8 cellular contexts compared by ENCODE assay signal in the genomic region with DNA sequence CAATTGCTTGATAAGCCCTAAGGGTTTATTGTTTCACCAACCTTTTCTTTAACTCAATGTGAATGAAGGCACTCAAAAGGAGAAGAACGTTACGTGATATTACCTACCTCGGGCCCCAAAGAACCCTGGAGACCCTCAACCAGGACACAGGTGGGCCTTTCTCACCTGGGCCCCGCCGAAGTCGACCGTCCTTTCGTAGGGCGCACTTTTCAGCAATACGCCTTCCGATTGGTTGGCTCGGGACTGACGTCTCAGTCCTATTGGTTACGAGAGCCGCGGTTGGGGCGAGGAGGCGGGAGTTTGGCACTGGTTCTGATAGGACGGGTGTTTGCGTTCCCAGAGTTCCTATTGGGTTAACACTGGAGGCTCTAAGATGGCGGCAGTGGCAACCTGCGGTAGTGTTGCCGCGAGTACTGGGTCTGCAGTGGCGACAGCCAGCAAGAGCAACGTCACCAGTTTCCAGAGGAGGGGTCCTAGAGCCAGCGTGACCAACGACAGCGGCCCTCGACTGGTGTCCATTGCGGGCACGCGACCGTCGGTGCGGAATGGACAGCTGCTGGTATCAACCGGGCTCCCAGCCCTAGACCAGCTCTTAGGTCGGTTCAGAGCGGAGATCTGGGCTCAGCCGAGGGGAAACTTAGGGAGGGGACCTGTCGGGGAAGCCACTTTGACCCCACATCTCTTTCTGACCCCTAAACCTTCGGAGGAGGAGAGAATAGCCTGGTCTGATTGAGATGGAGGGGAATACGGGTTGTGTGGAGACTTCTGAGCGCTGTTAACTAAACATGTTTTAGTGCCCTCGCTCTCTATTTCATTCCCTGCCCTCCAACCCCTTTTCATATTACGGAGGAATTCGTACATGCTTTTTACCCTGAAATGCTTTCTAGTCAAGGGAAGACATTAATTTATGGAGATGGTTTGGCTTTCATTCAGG. TPM values are rescaled to one million over a fixed set of nuclear protein-coding genes. Genes with fewer than 3 reads are reported as not detected.
DNase-seq lines count a peak whose midpoint lies in the region; ATAC-seq and TF ChIP-seq lines count a peak whose summit lies in the region.

A gene with protein sequence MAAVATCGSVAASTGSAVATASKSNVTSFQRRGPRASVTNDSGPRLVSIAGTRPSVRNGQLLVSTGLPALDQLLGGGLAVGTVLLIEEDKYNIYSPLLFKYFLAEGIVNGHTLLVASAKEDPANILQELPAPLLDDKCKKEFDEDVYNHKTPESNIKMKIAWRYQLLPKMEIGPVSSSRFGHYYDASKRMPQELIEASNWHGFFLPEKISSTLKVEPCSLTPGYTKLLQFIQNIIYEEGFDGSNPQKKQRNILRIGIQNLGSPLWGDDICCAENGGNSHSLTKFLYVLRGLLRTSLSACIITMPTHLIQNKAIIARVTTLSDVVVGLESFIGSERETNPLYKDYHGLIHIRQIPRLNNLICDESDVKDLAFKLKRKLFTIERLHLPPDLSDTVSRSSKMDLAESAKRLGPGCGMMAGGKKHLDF (plus strand): TSS at position 356 of the 934 bp plus-strand sequence. CDS start 18 bp downstream, at position 374.
A gene with protein sequence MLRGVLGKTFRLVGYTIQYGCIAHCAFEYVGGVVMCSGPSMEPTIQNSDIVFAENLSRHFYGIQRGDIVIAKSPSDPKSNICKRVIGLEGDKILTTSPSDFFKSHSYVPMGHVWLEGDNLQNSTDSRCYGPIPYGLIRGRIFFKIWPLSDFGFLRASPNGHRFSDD (minus strand): TSS at position 211 of the 934 bp plus-strand sequence. CDS start 46,346 bp downstream, outside the sequence.

- no peaks in the 10 kb centered on the region for H3K27me3 Mint-ChIP-seq in glutamatergic neuron (ENCODE audit: unreplicated experiment)
- no peaks in the 10 kb centered on the region for H3K27me3 Mint-ChIP-seq in osteocyte (ENCODE audit: unreplicated experiment)

- peak within 1 kb of the TSS; percentile 89 for H3K27ac ChIP-seq in thymus (ENCODE audit: low read depth)

- H3K36me3 ChIP-seq in thymus (ENCODE audit: control insufficient read depth, insufficient read depth), result no peaks in the 10 kb centered on the region

- peak within 1 kb of the TSS; percentile 93 for H3K4me3 ChIP-seq in GM08714 (ENCODE audit: low read length)
- H3K4me3 ChIP-seq in thymus (ENCODE audit: low read length), result peak within 1 kb of the TSS; percentile 74

- under 1% methylated on average over 47 of the region's 47 CpGs for WGBS in thymus

- H3K9me3 Mint-ChIP-seq in activated naive CD4-positive, alpha-beta T cell treated with anti-CD3 and anti-CD28 coated beads, Interleukin-2, amount 50 U/mL, for 72 hours, result no peaks in the 10 kb centered on the region
- H3K9me3 Mint-ChIP-seq in glutamatergic neuron (ENCODE audit: unreplicated experiment) (peaks cover 6% of the 10 kb centered on the region), osteocyte (ENCODE audit: unreplicated experiment) (no peaks in the 10 kb centered on the region)

- H3K27me3 ChIP-seq in thymus (ENCODE audit: control insufficient read depth, insufficient read depth), result no peaks in the 10 kb centered on the region

- peak within 1 kb of the TSS; percentile 98 for H3K27ac Mint-ChIP-seq in activated naive CD4-positive, alpha-beta T cell treated with anti-CD3 and anti-CD28 coated beads, Interleukin-2, amount 50 U/mL, for 72 hours
- H3K27ac Mint-ChIP-seq in glutamatergic neuron (ENCODE audit: unreplicated experiment) (peak within 1 kb of the TSS; percentile 100), osteocyte (ENCODE audit: unreplicated experiment) (peak within 1 kb of the TSS; percentile 94)

- peaks cover 7 to 22% of the 10 kb centered on the region in 2 donors for H3K36me3 Mint-ChIP-seq in activated naive CD4-positive, alpha-beta T cell treated with anti-CD3 and anti-CD28 coated beads, Interleukin-2, amount 50 U/mL, for 72 hours
- H3K36me3 Mint-ChIP-seq in glutamatergic neuron (ENCODE audit: unreplicated experiment) (no peaks in the 10 kb centered on the region), osteocyte (ENCODE audit: unreplicated experiment) (peaks cover 4% of the 10 kb centered on the region)

- no peaks in the 10 kb centered on the region for H3K9me3 ChIP-seq in thymus (ENCODE audit: control insufficient read depth)

- peak; percentile 99 for DNase-seq in NCI-H1092 treated with DMSO at 0.1 percent for 48 hours (lab: John Stamatoyannopoulos, UW)
- peak; percentile 85 for DNase-seq in SKM-1 (lab: John Stamatoyannopoulos, UW; ENCODE audit: unreplicated experiment)
- peak; percentile 86 to 95 for DNase-seq in activated naive CD4-positive, alpha-beta T cell treated with anti-CD3 and anti-CD28 coated beads, Interleukin-2, amount 50 U/mL, for 72 hours (ENCODE audit: low spot score in 2 of 2)
- DNase-seq in glutamatergic neuron, result peak; percentile 92
- DNase-seq in osteocyte (ENCODE audit: extremely low spot score, unreplicated experiment), result peak; percentile 98

- peak; percentile 100 for ATAC-seq in HG02610 (IDR thresholded peaks at IDR 0.05; ENCODE audit: unreplicated experiment)
- ATAC-seq in activated naive CD4-positive, alpha-beta T cell treated with anti-CD3 and anti-CD28 coated beads, Interleukin-2, amount 50 U/mL, for 72 hours, result peak; percentile 99 to 100

- H3K4me1 Mint-ChIP-seq in glutamatergic neuron (ENCODE audit: low read depth, unreplicated experiment) (peaks cover 5% of the 10 kb centered on the region), osteocyte (ENCODE audit: unreplicated experiment) (peaks cover 22% of the 10 kb centered on the region)

- TF ChIP-seq CTCF in glutamatergic neuron (IDR thresholded peaks at IDR 0.05; ENCODE audit: partially characterized antibody, unreplicated experiment) (no peak), osteocyte (IDR thresholded peaks at IDR 0.05) (no peak)

- no peaks in the 10 kb centered on the region for H3K4me1 ChIP-seq in thymus (ENCODE audit: control insufficient read depth, insufficient read depth, low read length)

- H3K4me3 Mint-ChIP-seq in glutamatergic neuron (ENCODE audit: unreplicated experiment), result peak within 1 kb of the TSS; percentile 98
- peak within 1 kb of the TSS; percentile 97 for H3K4me3 Mint-ChIP-seq in osteocyte (ENCODE audit: unreplicated experiment)

RNA-seq across cellular contexts. Expression of the first gene that starts in this region (rescaled TPM):
- total RNA-seq in activated naive CD4-positive, alpha-beta T cell treated with anti-CD3 and anti-CD28 coated beads, Interleukin-2, amount 50 U/mL, for 72 hours, result 10 to 100 TPM; 19.1 to 22.7 TPM
- total RNA-seq in glutamatergic neuron (ENCODE audit: unreplicated experiment) (9.9 TPM), osteocyte (13.6 and 15.0 TPM in 2 replicates)
- polyA plus RNA-seq in thymus, result 20.6 TPM

RNA-seq across cellular contexts. Expression of the second gene that starts in this region (rescaled TPM):
- total RNA-seq in activated naive CD4-positive, alpha-beta T cell treated with anti-CD3 and anti-CD28 coated beads, Interleukin-2, amount 50 U/mL, for 72 hours, result 10 to 100 TPM; 20.9 to 22.5 TPM
- total RNA-seq in glutamatergic neuron (ENCODE audit: unreplicated experiment) (34.3 TPM), osteocyte (19.8 and 26.5 TPM in 2 replicates)
- 48.6 TPM for polyA plus RNA-seq in thymus

Comparison
In these comparisons a context has a peak if more than half of its experiments do, and no peak if none do; other contexts are left out.
1. Peak in every context shown above with its lines: DNase-seq, ATAC-seq, H3K4me3 ChIP-seq and H3K27ac ChIP-seq.